In the genomic region with DNA sequence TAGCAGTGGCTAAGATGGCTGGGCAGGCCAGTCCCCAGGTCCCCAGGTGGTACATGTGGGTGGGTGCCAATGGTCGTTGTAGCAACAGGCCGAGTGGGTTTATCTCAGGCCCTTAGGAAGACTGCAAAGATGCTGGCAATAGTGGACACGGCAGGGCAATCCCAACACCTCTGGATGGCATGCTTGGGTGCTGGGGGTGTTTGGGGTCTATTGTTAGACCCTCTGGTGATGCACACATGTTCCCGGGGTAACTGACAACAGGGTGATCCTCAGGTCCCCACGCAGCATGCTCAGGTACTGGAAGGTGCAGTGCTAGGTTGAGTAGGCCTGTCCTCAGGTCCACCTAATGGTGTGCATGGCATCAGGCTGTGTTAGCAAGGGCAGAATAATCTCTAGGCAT, we compare ENCODE assay signal across 7 cellular contexts.
"Had no signal": no experiment of that assay in that cellular context is flagged by ENCODE, and none has a peak within 500 bp of the region (broad histone marks: within the 10 kb centered on the region; RNA-seq: fewer than 3 reads in every experiment).

No MANE protein-coding gene starts in this region.

- H3K27ac Mint-ChIP-seq: GM23338, HFFc6, IgD-negative memory B cell had no signal

- H3K4me1 ChIP-seq: HAP-1 had no signal

- H3K4me1 Mint-ChIP-seq: GM23338 had no signal

- H3K9me3 ChIP-seq: HAP-1 had no signal

- H3K4me3 Mint-ChIP-seq: GM23338, HFFc6, IgD-negative memory B cell had no signal

- H2AFZ ChIP-seq: GM23338 had no signal

- H3K27me3 Mint-ChIP-seq: IgD-negative memory B cell had no signal

- H3K4me3 ChIP-seq: GM23338, HAP-1 had no signal

- H3K4me2 ChIP-seq: GM23338 had no signal

- ATAC-seq: GM23338, HCT116 had no signal

- H3K36me3 ChIP-seq: HAP-1 had no signal

- H3K36me3 Mint-ChIP-seq: IgD-negative memory B cell had no signal

- DNase-seq: H7, HFFc6, KBM-7 had no signal
